Comparison of ENCODE assay signal across 25 cellular contexts in genomic region chr13:108033800-108034707, GRCh38.
DNase-seq lines count a peak whose midpoint lies in the region; ATAC-seq, FAIRE-seq and TF ChIP-seq lines count a peak whose summit lies in the region.
"Had no signal": no experiment of that assay in that cellular context is flagged by ENCODE, and none has a peak within 500 bp of the region (broad histone marks: within the 10 kb centered on the region; RNA-seq: fewer than 3 reads in every experiment).

No MANE protein-coding gene starts in this region.

- H3K27ac ChIP-seq in MM.1S (ENCODE audit: low read length): no peak overlapping the region
- no peak overlapping the region for H3K27ac ChIP-seq in spleen
- H3K27ac ChIP-seq: left ventricle myocardium inferior, vagina had no signal

- no peaks in the 10 kb centered on the region for H3K9me2 ChIP-seq in MM.1S (replicated peaks; ENCODE audit: insufficient read depth, low read length)

- ATAC-seq in SK-N-SH treated with all-trans-retinoic acid at 6 μM for 48 hours: no peak
- ATAC-seq: activated T-helper 17 cell treated with anti-CD3 and anti-CD28 coated beads, Interleukin-2, amount 50 U/mL, for 72 hours; effector memory CD8-positive, alpha-beta T cell; natural killer cell; stimulated activated memory B cell treated with anti-CD40 and anti-IgM and Interleukin-4, amounts not matched to agents 10 μg/mL and 1 μg/mL and 100 μg/mL, for 72 hours had no signal

- FAIRE-seq in H54 (lab: Jason Lieb, UNC): peak; percentile 43
- FAIRE-seq: GM12891 had no signal

- no peaks in the 10 kb centered on the region for H4K20me1 ChIP-seq in MM.1S (ENCODE audit: insufficient read depth, low read length)

- TF ChIP-seq CTCF in MM.1S (IDR thresholded peaks at IDR 0.05; ENCODE audit: low read length): no peak
- no peak for TF ChIP-seq CTCF in epithelial cell of esophagus (IDR thresholded peaks at IDR 0.05; ENCODE audit: insufficient read depth, low read depth, low read length, missing control alignments)
- no peak for TF ChIP-seq CTCF in retinal pigment epithelial cell (conservative IDR thresholded peaks at IDR 0.05; ENCODE audit: low read depth, low read length)
- no peak for TF ChIP-seq CTCF in spleen (IDR thresholded peaks at IDR 0.05 in 8 of 11, conservative IDR thresholded peaks at IDR 0.05 in 3 of 11)

- TF ChIP-seq POLR2A in H54 (IDR thresholded peaks at IDR 0.05; ENCODE audit: low read depth, low read length) (no peak), spleen (IDR thresholded peaks at IDR 0.05) (no peak)

- no peaks in the 10 kb centered on the region for H3F3A ChIP-seq in MM.1S (ENCODE audit: insufficient read depth, low read length)

- intact Hi-C loops in spleen (cut with DNase I; ENCODE audit: low total_unique reads): no loop called here

- H3K79me2 ChIP-seq in MM.1S (ENCODE audit: low read length): no peaks in the 10 kb centered on the region

- H3K4me3 ChIP-seq in MM.1S (ENCODE audit: low read length) (no peak overlapping the region), epithelial cell of esophagus (ENCODE audit: low read length) (no peak overlapping the region), retinal pigment epithelial cell (ENCODE audit: low read length) (no peak overlapping the region), spleen (no peak overlapping the region)
- H3K4me3 ChIP-seq: left ventricle myocardium inferior, MG63, vagina had no signal

- DNase-seq in H54 (ENCODE audit: insufficient read length, low spot score) (no peak), MM.1S (no peak), epithelial cell of esophagus (ENCODE audit: low read depth) (peak; percentile 28), retinal pigment epithelial cell (ENCODE audit: low read depth) (peak; percentile 34), spleen (no peak), HPDE6-E6E7 (ENCODE audit: extremely low spot score) (no peak)
- DNase-seq: activated B cell treated with CpG ODN at 0.5 μM for 24 hours; activated CD4-positive, alpha-beta T cell treated with anti-CD3 and anti-CD28 coated beads, Interleukin-2, amount 50 U/mL, for 4 hours; activated CD8-positive, alpha-beta memory T cell treated with anti-CD3 and anti-CD28 coated beads, Interleukin-2, amount 50 U/mL, for 4 hours; DMS79 treated with DMSO at 0.1 percent for 48 hours; effector memory CD8-positive, alpha-beta T cell; glutamatergic neuron; left ventricle myocardium inferior; MG63; midbrain; natural killer cell; NCI-H1436 treated with DMSO at 0.1 percent for 48 hours; NCI-H2171 treated with DMSO at 0.1 percent for 48 hours; NCI-H748 treated with DMSO at 0.1 percent for 48 hours; T-helper 9 cell had no signal

- H3K9me3 ChIP-seq in MM.1S (replicated peaks; ENCODE audit: insufficient read depth, low read length): no peaks in the 10 kb centered on the region
- peaks cover 0 to 1% (median 0%) of the 10 kb centered on the region in 8 donors for H3K9me3 ChIP-seq in spleen
- H3K9me3 ChIP-seq: left ventricle myocardium inferior, MG63, vagina had no signal

- H3K27me3 ChIP-seq in MM.1S (replicated peaks; ENCODE audit: insufficient read depth, low read length) (no peaks in the 10 kb centered on the region), spleen (replicated peaks in 1 of 7) (no peaks in the 10 kb centered on the region)
- H3K27me3 ChIP-seq: MG63, vagina had no signal

- H3K9ac ChIP-seq in MM.1S (ENCODE audit: low read length): no peak overlapping the region

- no peaks in the 10 kb centered on the region for H3K4me1 ChIP-seq in MM.1S (ENCODE audit: low read length)
- no peaks in the 10 kb centered on the region for H3K4me1 ChIP-seq in spleen
- H3K4me1 ChIP-seq: left ventricle myocardium inferior, vagina had no signal

- 74 to 88% (median 79%) methylated on average over 3 of the region's 3 CpGs for WGBS in spleen, 5 donors

- H3K4me2 ChIP-seq in MM.1S (ENCODE audit: low read depth, low read length): 0 out of 2 replicates have a peak overlapping the region, but pooled peaks have one; percentile 7

- no peak overlapping the region for H2AFZ ChIP-seq in MM.1S (ENCODE audit: low read length)

- H3K36me3 ChIP-seq in MM.1S (replicated peaks; ENCODE audit: insufficient read depth, low read length): no peaks in the 10 kb centered on the region
- H3K36me3 ChIP-seq in spleen: no peaks in the 10 kb centered on the region
- H3K36me3 ChIP-seq: left ventricle myocardium inferior, MG63, vagina had no signal

TF ChIP-seq in SK-N-SH treated with all-trans-retinoic acid at 6 μM for 48 hours, 23 proteins besides CTCF, POLR2A, EP300 and RAD21:
- TF ChIP-seq ZNF565 (CRISPR knock-in tag; conservative IDR thresholded peaks at IDR 0.05; ENCODE audit: low read depth) (no peak), ISL1 (CRISPR knock-in tag; IDR thresholded peaks at IDR 0.05) (no peak), CSDC2 (CRISPR knock-in tag; IDR thresholded peaks at IDR 0.05) (no peak), CREB5 (CRISPR knock-in tag; IDR thresholded peaks at IDR 0.05; ENCODE audit: low read depth) (no peak), POU6F1 (CRISPR knock-in tag; IDR thresholded peaks at IDR 0.05; ENCODE audit: borderline replicate concordance, low read depth) (no peak), TCF4 (CRISPR knock-in tag; IDR thresholded peaks at IDR 0.05; ENCODE audit: borderline replicate concordance) (no peak), ZFP30 (CRISPR knock-in tag; IDR thresholded peaks at IDR 0.05) (no peak)

Comparison
In these comparisons a context has a peak if more than half of its experiments do, and no peak if none do; other contexts are left out.
1. DNase-seq: peak in epithelial cell of esophagus (single experiment) and retinal pigment epithelial cell (single experiment); none in H54 (single experiment), MM.1S (single experiment), spleen (single experiment) and HPDE6-E6E7 (single experiment).